1 cellular context compared by ENCODE assay signal in genomic region chr7:90225181-90225580, GRCh38.
TF ChIP-seq lines count a peak whose summit lies in the region.

No MANE protein-coding gene starts in this region.

TF ChIP-seq in H1, 55 proteins besides CTCF, POLR2A, EP300 and RAD21:
- no peak for TF ChIP-seq ZNF274 (IDR thresholded peaks at IDR 0.05; ENCODE audit: borderline replicate concordance, extremely low read depth, low read length)
- no peak for TF ChIP-seq GABPA (IDR thresholded peaks at IDR 0.05; ENCODE audit: borderline replicate concordance, insufficient read depth, low read length)
- no peak for TF ChIP-seq SP4 (IDR thresholded peaks at IDR 0.05; ENCODE audit: low read length)
